In the genomic region with DNA sequence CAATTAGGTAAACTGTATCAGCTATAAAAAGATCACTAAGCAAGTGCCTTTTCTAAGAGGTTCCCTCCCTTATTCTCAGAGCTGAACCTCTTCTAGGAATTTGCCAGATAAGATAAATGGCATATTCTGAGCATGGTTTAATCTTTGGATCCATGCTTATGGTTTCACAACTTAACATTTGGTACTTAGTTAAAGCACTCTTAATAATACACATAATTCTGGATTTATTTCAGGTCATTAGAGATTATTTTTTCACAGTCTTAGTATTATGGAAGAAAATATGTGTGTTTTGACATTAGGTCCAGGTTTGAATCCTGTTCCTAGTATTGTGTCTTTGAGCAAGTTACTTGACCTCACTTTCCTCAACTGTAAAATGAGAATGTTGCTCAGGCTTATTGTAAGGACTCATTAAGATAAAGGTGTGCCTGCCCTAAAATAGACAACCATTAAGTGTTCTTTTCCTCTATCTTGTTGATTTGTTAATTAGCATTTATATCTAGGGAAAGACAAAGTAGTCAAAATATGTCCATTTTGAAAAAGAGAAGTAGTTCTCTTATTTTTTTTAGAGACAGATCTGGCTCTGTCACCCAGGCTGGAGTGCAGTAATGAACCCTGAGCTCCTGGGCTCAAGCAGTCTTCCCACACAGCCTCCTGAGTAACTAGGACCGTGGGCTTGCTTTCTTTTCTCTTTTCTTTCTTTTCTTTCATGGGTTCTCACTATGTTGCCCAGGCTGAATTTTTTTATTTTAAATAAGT, we compare ENCODE assay signal across 1 cellular context.
A peak's percentile ranks its signal among the peaks of the same experiment; 100 is the strongest.
TF ChIP-seq lines count a peak whose summit lies in the region.

No MANE protein-coding gene starts in this region.

TF ChIP-seq in K562, 482 proteins besides CTCF, POLR2A, EP300 and RAD21 (continued from another document):
- TF ChIP-seq MITF (IDR thresholded peaks at IDR 0.05) (no peak), MAFK (IDR thresholded peaks at IDR 0.05; ENCODE audit: low read length) (peak; percentile 13; the same call in 1 of the 2 replicates), ARID1B (IDR thresholded peaks at IDR 0.05) (peak; percentile 95), RFX1 (IDR thresholded peaks at IDR 0.05) (peak; percentile 4; the same call in 1 of the 2 replicates), ZNF174 (CRISPR knock-in tag; IDR thresholded peaks at IDR 0.05) (no peak), SMAD3 (CRISPR knock-in tag; conservative IDR thresholded peaks at IDR 0.05) (no peak), CHD7 (IDR thresholded peaks at IDR 0.05; ENCODE audit: low read depth, low read length) (no peak), USF2 (CRISPR knock-in tag; IDR thresholded peaks at IDR 0.05) (no peak), SMAD4 (CRISPR knock-in tag; conservative IDR thresholded peaks at IDR 0.05) (peak; percentile 48), ZNF717 (CRISPR knock-in tag; IDR thresholded peaks at IDR 0.05) (no peak), DPF2 (IDR thresholded peaks at IDR 0.05) (peak; percentile 94), RBM15 (IDR thresholded peaks at IDR 0.05; ENCODE audit: insufficient read depth, low read length) (no peak), MAFF (IDR thresholded peaks at IDR 0.05; ENCODE audit: low read length) (no peak), KLF16 (IDR thresholded peaks at IDR 0.05) (peak; percentile 77), RBM39 (optimal IDR thresholded peaks at IDR 0.05; ENCODE audit: low read depth, low read length) (no peak), ZBTB2 (IDR thresholded peaks at IDR 0.05) (peak; percentile 63; the same call in 1 of the 2 replicates), NUFIP1 (IDR thresholded peaks at IDR 0.05; ENCODE audit: partially characterized antibody) (no peak), TFAM (CRISPR knock-in tag; conservative IDR thresholded peaks at IDR 0.05) (no peak), TSHZ1 (CRISPR knock-in tag; IDR thresholded peaks at IDR 0.05) (no peak), STAT5A (IDR thresholded peaks at IDR 0.05; ENCODE audit: borderline replicate concordance, low read length) (peak; percentile 99), JUND (IDR thresholded peaks at IDR 0.05; ENCODE audit: borderline replicate concordance, low read depth, low read length) (peak; percentile 66; the same call in 1 of the 2 replicates), JUND (tag; IDR thresholded peaks at IDR 0.05; ENCODE audit: borderline replicate concordance, low read depth, low read length) (no peak; the same call in 2 of the 3 replicates), MCM5 (IDR thresholded peaks at IDR 0.05; ENCODE audit: low read depth) (no peak), MAZ (CRISPR knock-in tag; conservative IDR thresholded peaks at IDR 0.05 in 1 of 2, IDR thresholded peaks at IDR 0.05 in 1 of 2) (peak in 1 of 2 experiments; percentile 46; a peak in 1 of 4 replicates), SRSF3 (IDR thresholded peaks at IDR 0.05; ENCODE audit: insufficient read depth, low read length) (no peak), BHLHE40 (IDR thresholded peaks at IDR 0.05; ENCODE audit: low read length) (no peak), ZNF696 (CRISPR knock-in tag; conservative IDR thresholded peaks at IDR 0.05) (no peak), PTBP1 (IDR thresholded peaks at IDR 0.05; ENCODE audit: low read depth, low read length) (no peak), NR3C1 (CRISPR knock-in tag; IDR thresholded peaks at IDR 0.05) (no peak)
- TF ChIP-seq, protein P1, sequence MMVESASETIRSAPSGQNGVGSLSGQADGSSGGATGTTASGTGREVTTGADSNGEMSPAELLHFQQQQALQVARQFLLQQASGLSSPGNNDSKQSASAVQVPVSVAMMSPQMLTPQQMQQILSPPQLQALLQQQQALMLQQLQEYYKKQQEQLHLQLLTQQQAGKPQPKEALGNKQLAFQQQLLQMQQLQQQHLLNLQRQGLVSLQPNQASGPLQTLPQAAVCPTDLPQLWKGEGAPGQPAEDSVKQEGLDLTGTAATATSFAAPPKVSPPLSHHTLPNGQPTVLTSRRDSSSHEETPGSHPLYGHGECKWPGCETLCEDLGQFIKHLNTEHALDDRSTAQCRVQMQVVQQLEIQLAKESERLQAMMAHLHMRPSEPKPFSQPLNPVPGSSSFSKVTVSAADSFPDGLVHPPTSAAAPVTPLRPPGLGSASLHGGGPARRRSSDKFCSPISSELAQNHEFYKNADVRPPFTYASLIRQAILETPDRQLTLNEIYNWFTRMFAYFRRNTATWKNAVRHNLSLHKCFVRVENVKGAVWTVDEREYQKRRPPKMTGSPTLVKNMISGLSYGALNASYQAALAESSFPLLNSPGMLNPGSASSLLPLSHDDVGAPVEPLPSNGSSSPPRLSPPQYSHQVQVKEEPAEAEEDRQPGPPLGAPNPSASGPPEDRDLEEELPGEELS (CRISPR knock-in tag; IDR thresholded peaks at IDR 0.05; ENCODE audit: borderline replicate concordance): no peak
